Comparison of ENCODE assay signal across 8 cellular contexts in the genomic region with DNA sequence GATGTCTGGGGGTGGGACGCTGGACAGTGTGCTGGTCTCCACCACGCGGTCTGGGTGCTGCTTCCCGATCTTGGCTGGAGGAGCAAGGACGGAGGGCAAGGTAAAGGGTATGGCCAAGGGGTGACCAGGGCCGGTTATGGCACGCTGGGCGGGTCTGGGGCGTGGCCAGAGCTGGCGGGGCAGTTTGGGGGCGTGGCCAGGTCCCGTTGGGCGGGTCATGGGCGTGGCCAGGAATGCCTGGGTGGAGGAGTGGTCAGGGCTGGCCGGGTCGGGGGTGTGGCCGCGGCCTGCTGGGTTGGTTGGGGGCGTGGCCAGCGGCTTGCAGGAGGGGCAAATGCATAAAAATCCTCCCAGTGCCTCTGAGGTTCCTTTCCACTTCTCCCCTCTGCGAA. TPM values are rescaled to one million over a fixed set of nuclear protein-coding genes. Genes with fewer than 3 reads are reported as not detected.
DNase-seq lines count a peak whose midpoint lies in the region; ATAC-seq and TF ChIP-seq lines count a peak whose summit lies in the region.

No MANE protein-coding gene starts in this region.

- ATAC-seq in esophagus mucosa (peak; percentile 79), GM21717 (IDR thresholded peaks at IDR 0.05; ENCODE audit: unreplicated experiment) (no peak), HG03521 (IDR thresholded peaks at IDR 0.05; ENCODE audit: unreplicated experiment) (no peak)

- no peak for TF ChIP-seq POLR2A in prostate gland (IDR thresholded peaks at IDR 0.05)

- in situ Hi-C loops in SK-MEL-5 (cut with HindIII; ENCODE audit: low pct_unique_long_range_greater_than_20kb, low sequenced_read_pairs), result no loop called here

- no peak for TF ChIP-seq CTCF in prostate gland (IDR thresholded peaks at IDR 0.05)

- H3K27ac ChIP-seq in prostate gland, result no peak overlapping the region

- H3K27me3 ChIP-seq in prostate gland (replicated peaks; ENCODE audit: insufficient read depth), result no peaks in the 10 kb centered on the region

- H3K9me3 ChIP-seq in prostate gland, result no peaks in the 10 kb centered on the region

- peak; percentile 58 to 74 (median 72) for DNase-seq in stimulated activated CD4-positive, alpha-beta T cell treated with anti-CD3 and anti-CD28 coated beads, Interleukin-12 subunit alpha, Interleukin-12 subunit beta, amount 100 ng/mL, for 48 hours (ENCODE audit: low read depth in 2 of 3, low spot score in 1 of 3)
- no peak for DNase-seq in stimulated activated CD4-positive, alpha-beta T cell treated with anti-CD3 and anti-CD28 coated beads, Interleukin-4, amount 100 ng/mL, for 4 hours
- DNase-seq in SK-MEL-5 (ENCODE audit: low read depth, low spot score), result peak; percentile 77
- DNase-seq in prostate gland (ENCODE audit: low spot score), result peak; percentile 36
- no peak for DNase-seq in midbrain (lab: John Stamatoyannopoulos, UW)

- WGBS in prostate gland, result 48% methylated on average over 21 of the region's 21 CpGs

- intact Hi-C loops in prostate gland (cut with DNase I), result no loop called here

- H3K36me3 ChIP-seq in prostate gland, result peaks cover 19 to 25% of the 10 kb centered on the region in 2 donors

- no peak overlapping the region for H3K4me3 ChIP-seq in prostate gland

- no peaks in the 10 kb centered on the region for H3K4me1 ChIP-seq in prostate gland (replicated peaks)

RNA-seq across cellular contexts. Expression of a gene that starts 19.2 kb away (rescaled TPM):
- 252 and 258 TPM in 2 replicates for total RNA-seq in SK-MEL-5 (2014; rRNA removed; shearing (Covaris generic))
- 521 and 553 TPM in 2 replicates for polyA plus RNA-seq in SK-MEL-5 (2015; cell fraction: cytosol; rRNA removed)
- polyA plus RNA-seq in SK-MEL-5 (2015; cell fraction: nucleus; rRNA removed), result 111 and 126 TPM in 2 replicates
- total RNA-seq in esophagus mucosa, result 138 TPM
- 100 to 1,000 TPM; 577 to 627 TPM for total RNA-seq in prostate gland

RNA-seq across cellular contexts. Expression of a gene that starts 27.8 kb away (rescaled TPM):
- total RNA-seq in SK-MEL-5 (2014; rRNA removed; shearing (Covaris generic)), result 132 and 150 TPM in 2 replicates
- polyA plus RNA-seq in SK-MEL-5 (2015; cell fraction: cytosol; rRNA removed), result 289 and 360 TPM in 2 replicates
- polyA plus RNA-seq in SK-MEL-5 (2015; cell fraction: nucleus; rRNA removed), result 51.1 and 67.3 TPM in 2 replicates
- 139 TPM for total RNA-seq in esophagus mucosa
- total RNA-seq in prostate gland, result 100 to 1,000 TPM; 152 to 169 TPM

RNA-seq across cellular contexts. Expression of a gene that starts 51.1 kb away (rescaled TPM):
- total RNA-seq in SK-MEL-5 (2014; rRNA removed; shearing (Covaris generic)), result 18.8 and 21.1 TPM in 2 replicates
- polyA plus RNA-seq in SK-MEL-5 (2015; cell fraction: cytosol; rRNA removed), result 57.0 and 67.3 TPM in 2 replicates
- polyA plus RNA-seq in SK-MEL-5 (2015; cell fraction: nucleus; rRNA removed), result 97.6 and 133 TPM in 2 replicates
- total RNA-seq in esophagus mucosa (67.5 TPM), prostate gland (10 to 100 TPM; 32.5 to 79.9 TPM)

RNA-seq across cellular contexts. Expression of a gene that starts 56.0 kb away (rescaled TPM):
- total RNA-seq in SK-MEL-5 (2014; rRNA removed; shearing (Covaris generic)), result 3.3 and 4.9 TPM in 2 replicates
- 1.7 and 2.3 TPM in 2 replicates for polyA plus RNA-seq in SK-MEL-5 (2015; cell fraction: cytosol; rRNA removed)
- 1.2 and 3.1 TPM in 2 replicates for polyA plus RNA-seq in SK-MEL-5 (2015; cell fraction: nucleus; rRNA removed)
- total RNA-seq in esophagus mucosa, result 5.1 TPM
- 10 to 100 TPM in 1 of 2 donors, 1 to 10 TPM in 1; 8.9 to 26.2 TPM for total RNA-seq in prostate gland

Comparison
In these comparisons a context has a peak if more than half of its experiments do, and no peak if none do; other contexts are left out.
1. DNase-seq: peak in stimulated activated CD4-positive, alpha-beta T cell treated with anti-CD3 and anti-CD28 coated beads, Interleukin-12 subunit alpha, Interleukin-12 subunit beta, amount 100 ng/mL, for 48 hours (3 of 3), SK-MEL-5 (single experiment) and prostate gland (single experiment); none in stimulated activated CD4-positive, alpha-beta T cell treated with anti-CD3 and anti-CD28 coated beads, Interleukin-4, amount 100 ng/mL, for 4 hours (0 of 2) and midbrain (single experiment).